In genomic region chr6:47057830-47058540, GRCh38 we compare ENCODE assay signal across 1 cellular context.
TF ChIP-seq lines count a peak whose summit lies in the region.

No MANE protein-coding gene starts in this region.

TF ChIP-seq in SK-N-SH, 30 proteins besides CTCF, POLR2A, EP300 and RAD21 (continued from another document):
- TF ChIP-seq USF1 (IDR thresholded peaks at IDR 0.05; ENCODE audit: borderline replicate concordance, low read depth) (no peak), TEAD4 (IDR thresholded peaks at IDR 0.05; ENCODE audit: borderline replicate concordance, insufficient read depth) (no peak), POLR2AphosphoS5 (IDR thresholded peaks at IDR 0.05; ENCODE audit: low read depth, low read length) (no peak), TCF12 (IDR thresholded peaks at IDR 0.05) (no peak), RCOR1 (IDR thresholded peaks at IDR 0.05; ENCODE audit: low read length) (no peak)
